Comparison of ENCODE assay signal across 2 cellular contexts in the genomic region with DNA sequence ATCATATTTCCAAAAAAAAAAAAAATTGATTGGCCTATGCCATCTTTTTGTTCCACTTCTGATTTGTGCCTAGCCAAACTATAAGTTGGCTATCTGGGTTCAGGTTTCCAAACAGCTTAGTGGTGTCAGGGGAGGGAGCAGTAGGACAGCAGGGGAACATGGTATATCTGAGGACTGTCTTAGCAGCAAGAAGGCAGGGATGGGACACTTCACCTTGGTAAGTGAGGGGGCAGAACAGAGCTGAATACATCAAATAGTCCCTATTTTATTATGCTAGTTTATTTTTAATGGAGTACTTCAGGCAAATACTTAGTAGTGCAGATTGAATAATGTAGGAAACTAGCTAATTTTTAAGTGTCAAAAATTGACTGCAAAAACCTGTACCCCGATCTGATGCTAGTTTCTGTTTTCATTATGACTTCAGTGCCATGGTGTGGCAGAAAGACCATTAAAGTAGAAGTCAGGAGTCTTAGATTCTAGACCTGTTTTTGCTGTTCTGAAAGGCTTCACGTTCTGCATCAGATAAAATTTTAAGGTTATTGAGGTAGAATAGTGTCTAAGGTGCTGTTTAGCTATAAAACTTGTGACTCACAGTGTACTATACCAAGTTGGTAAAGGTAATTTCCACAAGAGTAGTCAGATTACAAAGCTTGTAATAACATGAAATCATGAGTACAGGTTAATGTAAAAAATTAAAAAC.
TF ChIP-seq lines count a peak whose summit lies in the region.

No MANE protein-coding gene starts in this region.

TF ChIP-seq in A549, 52 proteins besides CTCF, POLR2A, EP300 and RAD21 (continued from another document):
- TF ChIP-seq, protein P1, sequence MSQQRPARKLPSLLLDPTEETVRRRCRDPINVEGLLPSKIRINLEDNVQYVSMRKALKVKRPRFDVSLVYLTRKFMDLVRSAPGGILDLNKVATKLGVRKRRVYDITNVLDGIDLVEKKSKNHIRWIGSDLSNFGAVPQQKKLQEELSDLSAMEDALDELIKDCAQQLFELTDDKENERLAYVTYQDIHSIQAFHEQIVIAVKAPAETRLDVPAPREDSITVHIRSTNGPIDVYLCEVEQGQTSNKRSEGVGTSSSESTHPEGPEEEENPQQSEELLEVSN (IDR thresholded peaks at IDR 0.05; ENCODE audit: borderline replicate concordance, low read depth), result no peak
- TF ChIP-seq JUN (IDR thresholded peaks at IDR 0.05), result no peak
- TF ChIP-seq, protein P2, sequence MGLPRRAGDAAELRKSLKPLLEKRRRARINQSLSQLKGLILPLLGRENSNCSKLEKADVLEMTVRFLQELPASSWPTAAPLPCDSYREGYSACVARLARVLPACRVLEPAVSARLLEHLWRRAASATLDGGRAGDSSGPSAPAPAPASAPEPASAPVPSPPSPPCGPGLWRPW (IDR thresholded peaks at IDR 0.05), result no peak
- TF ChIP-seq PHF8 (IDR thresholded peaks at IDR 0.05; ENCODE audit: borderline replicate concordance, low read depth), result no peak
- TF ChIP-seq HDAC2 (IDR thresholded peaks at IDR 0.05), result no peak
- no peak for TF ChIP-seq NPAS2 (CRISPR knock-in tag; IDR thresholded peaks at IDR 0.05; ENCODE audit: borderline replicate concordance)
- no peak for TF ChIP-seq CHD2 (IDR thresholded peaks at IDR 0.05; ENCODE audit: low read length, partially characterized antibody)
- TF ChIP-seq, protein P3, sequence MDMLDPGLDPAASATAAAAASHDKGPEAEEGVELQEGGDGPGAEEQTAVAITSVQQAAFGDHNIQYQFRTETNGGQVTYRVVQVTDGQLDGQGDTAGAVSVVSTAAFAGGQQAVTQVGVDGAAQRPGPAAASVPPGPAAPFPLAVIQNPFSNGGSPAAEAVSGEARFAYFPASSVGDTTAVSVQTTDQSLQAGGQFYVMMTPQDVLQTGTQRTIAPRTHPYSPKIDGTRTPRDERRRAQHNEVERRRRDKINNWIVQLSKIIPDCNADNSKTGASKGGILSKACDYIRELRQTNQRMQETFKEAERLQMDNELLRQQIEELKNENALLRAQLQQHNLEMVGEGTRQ (IDR thresholded peaks at IDR 0.05), result no peak

TF ChIP-seq in K562, 482 proteins besides CTCF, POLR2A, EP300 and RAD21 (continued from another document):
- TF ChIP-seq, protein P4, sequence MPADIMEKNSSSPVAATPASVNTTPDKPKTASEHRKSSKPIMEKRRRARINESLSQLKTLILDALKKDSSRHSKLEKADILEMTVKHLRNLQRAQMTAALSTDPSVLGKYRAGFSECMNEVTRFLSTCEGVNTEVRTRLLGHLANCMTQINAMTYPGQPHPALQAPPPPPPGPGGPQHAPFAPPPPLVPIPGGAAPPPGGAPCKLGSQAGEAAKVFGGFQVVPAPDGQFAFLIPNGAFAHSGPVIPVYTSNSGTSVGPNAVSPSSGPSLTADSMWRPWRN (IDR thresholded peaks at IDR 0.05; ENCODE audit: low read depth), result no peak
- TF ChIP-seq ARNT (IDR thresholded peaks at IDR 0.05) (no peak), MYNN (IDR thresholded peaks at IDR 0.05) (no peak), MYNN (CRISPR knock-in tag; IDR thresholded peaks at IDR 0.05) (no peak), NEUROD1 (IDR thresholded peaks at IDR 0.05; ENCODE audit: borderline replicate concordance, low read depth, low read length, partially characterized antibody) (no peak)
